ENCODE assay signal across 12 cellular contexts in the genomic region with DNA sequence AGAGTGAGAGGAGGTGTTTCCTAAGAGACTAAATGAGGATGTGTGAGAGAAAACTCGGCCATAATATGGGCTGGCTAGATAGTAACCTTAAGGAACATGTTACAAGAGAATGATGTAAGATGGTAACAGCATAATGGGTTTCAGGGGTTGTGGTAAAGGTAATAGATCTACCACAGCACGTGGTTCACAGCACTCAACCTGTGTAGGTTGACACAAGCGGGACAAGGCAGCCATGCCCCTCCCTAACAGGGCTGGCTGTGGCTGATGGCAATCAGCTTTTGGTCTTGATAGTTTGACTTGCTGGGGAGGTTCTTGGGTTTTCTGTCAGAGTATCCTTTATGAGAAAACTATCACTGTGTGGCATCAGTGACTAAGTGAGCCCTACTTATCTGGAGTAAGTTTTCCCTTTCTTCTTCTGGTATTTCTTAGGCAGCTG.
A peak's percentile ranks its signal among the peaks of the same experiment; 100 is the strongest.
DNase-seq lines count a peak whose midpoint lies in the region; ATAC-seq, FAIRE-seq and TF ChIP-seq lines count a peak whose summit lies in the region.
"Had no signal": no experiment of that assay in that cellular context is flagged by ENCODE, and none has a peak within 500 bp of the region (broad histone marks: within the 10 kb centered on the region; RNA-seq: fewer than 3 reads in every experiment).

No MANE protein-coding gene starts in this region.

- SMC1A ChIA-PET in GM12878 (lab: Charles Lee; ENCODE audit: uncharacterized antibody, unreplicated experiment) = interaction anchor here (1.0 to 1.1 kb wide), 2 partner anchors 73 to 173 kb away, joined by 3 to 4 read pairs; no protein-coding TSS in a partner anchor

- no peaks in the 10 kb centered on the region for H3K27me3 ChIP-seq in GM12878 (replicated peaks in 1 of 2; ENCODE audit: control insufficient read depth in 2 of 2, insufficient read depth in 2 of 2, low read length in 1 of 2)
- H3K27me3 ChIP-seq: pancreas had no signal

- no peaks in the 10 kb centered on the region for H3K27me3 Mint-ChIP-seq in progenitor cell of endocrine pancreas
- H3K27me3 Mint-ChIP-seq: type B pancreatic cell had no signal

- TF ChIP-seq RAD21 in GM12878 (IDR thresholded peaks at IDR 0.05; ENCODE audit: insufficient read depth, low read depth, low read length) = no peak

- RAD21 ChIA-PET in GM12878 (lab: Charles Lee; ENCODE audit: unreplicated experiment) = interaction anchor here (0.6 to 1.2 kb wide), 7 partner anchors 14 to 188 kb away, joined by 3 read pairs; no protein-coding TSS in a partner anchor

- H3K4me1 ChIP-seq in GM12878 (ENCODE audit: control insufficient read depth, insufficient read depth, low read length) = peaks cover 14% of the 10 kb centered on the region
- H3K4me1 ChIP-seq: pancreas had no signal

- H3K9me3 Mint-ChIP-seq in progenitor cell of endocrine pancreas (ENCODE audit: low read depth) = no peaks in the 10 kb centered on the region
- H3K9me3 Mint-ChIP-seq: activated T-helper 2 cell treated with anti-CD3 and anti-CD28 coated beads, Interferon-gamma antibody, Interleukin-2, Interleukin-4, amounts not matched to agents 10 μg/mL and 5 μg/mL and 100 μg/mL, durations not matched to agents 14 hours and 24 hours and 36 hours; type B pancreatic cell had no signal

- H3K9me3 ChIP-seq in GM12878 (replicated peaks; ENCODE audit: control insufficient read depth, insufficient read depth, low read length) = no peaks in the 10 kb centered on the region
- H3K9me3 ChIP-seq: pancreas had no signal

- in situ Hi-C loops in GM12878 (cut with MboI) = loop anchor here (5.0 kb wide), 1 partner anchor 294 kb away; no protein-coding TSS in a partner anchor

- H3K27ac Mint-ChIP-seq in progenitor cell of endocrine pancreas = no peak overlapping the region
- H3K27ac Mint-ChIP-seq: activated T-helper 2 cell treated with anti-CD3 and anti-CD28 coated beads, Interferon-gamma antibody, Interleukin-2, Interleukin-4, amounts not matched to agents 10 μg/mL and 5 μg/mL and 100 μg/mL, durations not matched to agents 14 hours and 24 hours and 36 hours; T-helper 17 cell; type B pancreatic cell had no signal

- H3K4me3 ChIP-seq in GM12878 = no peak overlapping the region
- H3K4me3 ChIP-seq: pancreas had no signal

- H3K36me3 ChIP-seq in GM12878 (ENCODE audit: control insufficient read depth in 2 of 2, insufficient read depth in 2 of 2, low read length in 1 of 2) = peaks cover 6 to 21% of the 10 kb centered on the region in 2 experiments
- H3K36me3 ChIP-seq: pancreas had no signal

- TF ChIP-seq CTCF in GM12878 (IDR thresholded peaks at IDR 0.05 in 2 of 3, conservative IDR thresholded peaks at IDR 0.05 in 1 of 3; ENCODE audit: control insufficient read depth in 2 of 3, extremely low read depth in 1 of 3, insufficient read depth in 1 of 3, low read depth in 3 of 3, low read length in 3 of 3) (no peak), progenitor cell of endocrine pancreas (IDR thresholded peaks at IDR 0.05; ENCODE audit: unreplicated experiment) (no peak)

- CTCF ChIA-PET in GM12878 (lab: Yijun Ruan, JAX) = interaction anchor here (0.6 to 8.7 kb wide), 2 partner anchors 12 to 17 kb away, joined by 3 to 56 read pairs; no protein-coding TSS in a partner anchor

- BruUV-seq in GM12878 (replicated peaks; lab: Mats Ljungman, UMichigan) = no TSS peak

- H4K20me1 ChIP-seq in GM12878 (ENCODE audit: control insufficient read depth, insufficient read depth) = no peaks in the 10 kb centered on the region

- peak; percentile 40 for ATAC-seq in GM18508 (IDR thresholded peaks at IDR 0.05; ENCODE audit: insufficient read depth, unreplicated experiment)
- peak; percentile 79 for ATAC-seq in GM19395 (IDR thresholded peaks at IDR 0.05; ENCODE audit: unreplicated experiment)
- peak; percentile 76 for ATAC-seq in HG03097 (IDR thresholded peaks at IDR 0.05; ENCODE audit: low FRiP score, unreplicated experiment)
- ATAC-seq in GM12878 = peak; percentile 88
- no peak for ATAC-seq in GM19328 (IDR thresholded peaks at IDR 0.05; ENCODE audit: unreplicated experiment)
- ATAC-seq: pancreas, T-helper 17 cell had no signal

- peak in 1 of 2 experiments; percentile 47; a peak in 1 of 4 replicates for TF ChIP-seq EP300 in GM12878 (IDR thresholded peaks at IDR 0.05; ENCODE audit: borderline replicate concordance in 1 of 2, control insufficient read depth in 1 of 2, low read depth in 2 of 2, low read length in 2 of 2)

- H3K4me2 ChIP-seq in GM12878 (ENCODE audit: control insufficient read depth, insufficient read depth) = no peak overlapping the region

- no peak overlapping the region for H3K27ac ChIP-seq in GM12878 (ENCODE audit: control insufficient read depth, insufficient read depth)
- H3K27ac ChIP-seq: pancreas had no signal

- H3K79me2 ChIP-seq in GM12878 (ENCODE audit: control insufficient read depth, insufficient read depth, low read length) = peaks cover 12% of the 10 kb centered on the region

- 41% methylated on average over 3 of the region's 3 CpGs for WGBS in GM12878 (ENCODE audit: insufficient coverage, insufficient replicate concordance, low lambda C conversion rate, missing lambda C conversion rate)

- DNase-seq in GM12878 (ENCODE audit: low read depth, low spot score) (no peak), NOMO-1 (lab: John Stamatoyannopoulos, UW; ENCODE audit: unreplicated experiment in 2 of 2) (no peak), progenitor cell of endocrine pancreas (ENCODE audit: low spot score, unreplicated experiment) (no peak)
- DNase-seq: Calu3, pancreas, T-helper 17 cell had no signal

- peaks cover 40% of the 10 kb centered on the region for H3K4me1 Mint-ChIP-seq in progenitor cell of endocrine pancreas (ENCODE audit: low read depth)

- no peak overlapping the region for H3K4me3 Mint-ChIP-seq in progenitor cell of endocrine pancreas (ENCODE audit: low read depth)
- H3K4me3 Mint-ChIP-seq: T-helper 17 cell, type B pancreatic cell had no signal

- peaks cover 4% of the 10 kb centered on the region for H3K36me3 Mint-ChIP-seq in progenitor cell of endocrine pancreas (ENCODE audit: insufficient read depth)

- intact Hi-C loops in GM12878 (cut with micrococcal nuclease; ENCODE audit: unreplicated experiment) = no loop called here

- H3K9ac ChIP-seq in GM12878 (ENCODE audit: control insufficient read depth, insufficient read depth, low read length) = no peak overlapping the region

- no peak for TF ChIP-seq POLR2A in GM12878 (IDR thresholded peaks at IDR 0.05; ENCODE audit: low read depth, low read length)

- POLR2A ChIA-PET in GM12878 (lab: Charles Lee) = interaction anchor here (0.8 kb wide), 1 partner anchor 70 kb away, joined by 3 read pairs; no protein-coding TSS in a partner anchor

- no peak for FAIRE-seq in GM12878 (lab: Jason Lieb, UNC)
- FAIRE-seq: pancreas had no signal

- no peak overlapping the region for H2AFZ ChIP-seq in GM12878 (ENCODE audit: control insufficient read depth, low read depth, low read length)

TF ChIP-seq in GM12878, 131 proteins besides CTCF, POLR2A, EP300 and RAD21 (continues in another document):
- TF ChIP-seq SRF (IDR thresholded peaks at IDR 0.05; ENCODE audit: low read depth in 2 of 2, low read length in 2 of 2) (peak in 1 of 2 experiments; percentile 47; a peak in 1 of 4 replicates), ZBED1 (IDR thresholded peaks at IDR 0.05; ENCODE audit: borderline replicate concordance) (no peak), RBBP5 (conservative IDR thresholded peaks at IDR 0.05) (no peak), IKZF2 (IDR thresholded peaks at IDR 0.05) (peak; percentile 31 to 45; a peak in 2 of 4 replicates), LARP7 (IDR thresholded peaks at IDR 0.05) (no peak), MEF2B (IDR thresholded peaks at IDR 0.05; ENCODE audit: partially characterized antibody, poor library complexity, severe bottlenecking) (peak; percentile 45), ZNF274 (IDR thresholded peaks at IDR 0.05; ENCODE audit: insufficient read depth, insufficient read length) (no peak), MTA2 (IDR thresholded peaks at IDR 0.05; ENCODE audit: low read depth) (peak; percentile 80)
- TF ChIP-seq, protein P1, sequence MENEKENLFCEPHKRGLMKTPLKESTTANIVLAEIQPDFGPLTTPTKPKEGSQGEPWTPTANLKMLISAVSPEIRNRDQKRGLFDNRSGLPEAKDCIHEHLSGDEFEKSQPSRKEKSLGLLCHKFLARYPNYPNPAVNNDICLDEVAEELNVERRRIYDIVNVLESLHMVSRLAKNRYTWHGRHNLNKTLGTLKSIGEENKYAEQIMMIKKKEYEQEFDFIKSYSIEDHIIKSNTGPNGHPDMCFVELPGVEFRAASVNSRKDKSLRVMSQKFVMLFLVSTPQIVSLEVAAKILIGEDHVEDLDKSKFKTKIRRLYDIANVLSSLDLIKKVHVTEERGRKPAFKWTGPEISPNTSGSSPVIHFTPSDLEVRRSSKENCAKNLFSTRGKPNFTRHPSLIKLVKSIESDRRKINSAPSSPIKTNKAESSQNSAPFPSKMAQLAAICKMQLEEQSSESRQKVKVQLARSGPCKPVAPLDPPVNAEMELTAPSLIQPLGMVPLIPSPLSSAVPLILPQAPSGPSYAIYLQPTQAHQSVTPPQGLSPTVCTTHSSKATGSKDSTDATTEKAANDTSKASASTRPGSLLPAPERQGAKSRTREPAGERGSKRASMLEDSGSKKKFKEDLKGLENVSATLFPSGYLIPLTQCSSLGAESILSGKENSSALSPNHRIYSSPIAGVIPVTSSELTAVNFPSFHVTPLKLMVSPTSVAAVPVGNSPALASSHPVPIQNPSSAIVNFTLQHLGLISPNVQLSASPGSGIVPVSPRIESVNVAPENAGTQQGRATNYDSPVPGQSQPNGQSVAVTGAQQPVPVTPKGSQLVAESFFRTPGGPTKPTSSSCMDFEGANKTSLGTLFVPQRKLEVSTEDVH (IDR thresholded peaks at IDR 0.05; ENCODE audit: low read depth, partially characterized antibody) = no peak
- TF ChIP-seq, protein P2, sequence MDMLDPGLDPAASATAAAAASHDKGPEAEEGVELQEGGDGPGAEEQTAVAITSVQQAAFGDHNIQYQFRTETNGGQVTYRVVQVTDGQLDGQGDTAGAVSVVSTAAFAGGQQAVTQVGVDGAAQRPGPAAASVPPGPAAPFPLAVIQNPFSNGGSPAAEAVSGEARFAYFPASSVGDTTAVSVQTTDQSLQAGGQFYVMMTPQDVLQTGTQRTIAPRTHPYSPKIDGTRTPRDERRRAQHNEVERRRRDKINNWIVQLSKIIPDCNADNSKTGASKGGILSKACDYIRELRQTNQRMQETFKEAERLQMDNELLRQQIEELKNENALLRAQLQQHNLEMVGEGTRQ (IDR thresholded peaks at IDR 0.05; ENCODE audit: borderline replicate concordance, low read depth, low read length) = peak; percentile 27; the same call in 1 of the 2 replicates
- TF ChIP-seq, protein P3, sequence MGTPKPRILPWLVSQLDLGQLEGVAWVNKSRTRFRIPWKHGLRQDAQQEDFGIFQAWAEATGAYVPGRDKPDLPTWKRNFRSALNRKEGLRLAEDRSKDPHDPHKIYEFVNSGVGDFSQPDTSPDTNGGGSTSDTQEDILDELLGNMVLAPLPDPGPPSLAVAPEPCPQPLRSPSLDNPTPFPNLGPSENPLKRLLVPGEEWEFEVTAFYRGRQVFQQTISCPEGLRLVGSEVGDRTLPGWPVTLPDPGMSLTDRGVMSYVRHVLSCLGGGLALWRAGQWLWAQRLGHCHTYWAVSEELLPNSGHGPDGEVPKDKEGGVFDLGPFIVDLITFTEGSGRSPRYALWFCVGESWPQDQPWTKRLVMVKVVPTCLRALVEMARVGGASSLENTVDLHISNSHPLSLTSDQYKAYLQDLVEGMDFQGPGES (IDR thresholded peaks at IDR 0.05) = no peak
